ENCODE assay signal across 1 cellular context in genomic region chr10:1047937-1048336, GRCh38.
TF ChIP-seq lines count a peak whose summit lies in the region.

No MANE protein-coding gene starts in this region.

TF ChIP-seq in SK-N-SH, 30 proteins besides CTCF, POLR2A, EP300 and RAD21:
- TF ChIP-seq MXI1 (IDR thresholded peaks at IDR 0.05; ENCODE audit: low read depth, low read length), result peak; percentile 6; the same call in 1 of the 2 replicates
- TF ChIP-seq, protein P1, sequence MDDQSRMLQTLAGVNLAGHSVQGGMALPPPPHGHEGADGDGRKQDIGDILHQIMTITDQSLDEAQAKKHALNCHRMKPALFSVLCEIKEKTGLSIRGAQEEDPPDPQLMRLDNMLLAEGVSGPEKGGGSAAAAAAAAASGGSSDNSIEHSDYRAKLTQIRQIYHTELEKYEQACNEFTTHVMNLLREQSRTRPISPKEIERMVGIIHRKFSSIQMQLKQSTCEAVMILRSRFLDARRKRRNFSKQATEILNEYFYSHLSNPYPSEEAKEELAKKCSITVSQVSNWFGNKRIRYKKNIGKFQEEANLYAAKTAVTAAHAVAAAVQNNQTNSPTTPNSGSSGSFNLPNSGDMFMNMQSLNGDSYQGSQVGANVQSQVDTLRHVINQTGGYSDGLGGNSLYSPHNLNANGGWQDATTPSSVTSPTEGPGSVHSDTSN (IDR thresholded peaks at IDR 0.05), result no peak
TF ChIP-seq in SK-N-SH: peak in this region for 1.
